In genomic region chr4:111215755-111216154, GRCh38 we compare ENCODE assay signal across 28 cellular contexts.
"Had no signal": no experiment of that assay in that cellular context is flagged by ENCODE, and none has a peak within 500 bp of the region (broad histone marks: within the 10 kb centered on the region; RNA-seq: fewer than 3 reads in every experiment).

No MANE protein-coding gene starts in this region.

- H3K4me3 ChIP-seq: colonic mucosa, coronary artery, dorsolateral prefrontal cortex, esophagus muscularis mucosa, esophagus squamous epithelium, gastrocnemius medialis, gastroesophageal sphincter, heart left ventricle, heart right ventricle had no signal

- H3K27me3 ChIP-seq: colonic mucosa, esophagus muscularis mucosa, esophagus squamous epithelium, foreskin keratinocyte, gastrocnemius medialis, gastroesophageal sphincter, heart left ventricle, heart right ventricle had no signal

- H3K4me1 ChIP-seq: colonic mucosa, esophagus muscularis mucosa, esophagus squamous epithelium, foreskin keratinocyte, gastroesophageal sphincter, heart left ventricle, heart right ventricle had no signal

- ATAC-seq: effector memory CD8-positive, alpha-beta T cell; esophagus mucosa; foreskin keratinocyte; gastrocnemius medialis; gastroesophageal sphincter; heart left ventricle; heart right ventricle had no signal

- H3K27ac ChIP-seq: colonic mucosa, coronary artery, dorsolateral prefrontal cortex, epithelial cell of prostate, esophagus muscularis mucosa, esophagus squamous epithelium, foreskin keratinocyte, gastrocnemius medialis, gastroesophageal sphincter, heart left ventricle, heart right ventricle had no signal

- FAIRE-seq: colon, endometrium, endothelial cell of umbilical vein, frontal cortex had no signal

- H3K9me3 ChIP-seq: colonic mucosa, esophagus muscularis mucosa, esophagus squamous epithelium, gastrocnemius medialis, gastroesophageal sphincter, heart left ventricle, heart right ventricle had no signal

- DNase-seq: colonic mucosa; cortex of kidney; dermis blood vessel endothelial cell; dorsolateral prefrontal cortex; effector CD4-positive, alpha-beta T cell; effector CD8-positive, alpha-beta T cell; effector memory CD4-positive, alpha-beta T cell; effector memory CD8-positive, alpha-beta T cell; endodermal cell; erythroblast; esophagus squamous epithelium; foreskin fibroblast; foreskin keratinocyte; foreskin melanocyte; gastrocnemius medialis; glutamatergic neuron; head of caudate nucleus; heart left ventricle; heart right ventricle had no signal

- H3K36me3 ChIP-seq: colonic mucosa, esophagus muscularis mucosa, esophagus squamous epithelium, gastrocnemius medialis, gastroesophageal sphincter, heart left ventricle, heart right ventricle had no signal
